19 cellular contexts compared by ENCODE assay signal in genomic region chr6:2667617-2668016, GRCh38.
"Had no signal": no experiment of that assay in that cellular context is flagged by ENCODE, and none has a peak within 500 bp of the region (broad histone marks: within the 10 kb centered on the region; RNA-seq: fewer than 3 reads in every experiment).

No MANE protein-coding gene starts in this region.

- DNase-seq: Karpas-422, KG1, MM.1S, NCI-H1092 treated with DMSO at 0.1 percent for 48 hours, NCI-H1436 treated with DMSO at 0.1 percent for 48 hours, NCI-H1694, NCI-H187 treated with DMSO at 0.1 percent for 48 hours, NCI-H2029 treated with DMSO at 0.1 percent for 48 hours, NCI-H2171 treated with DMSO at 0.1 percent for 48 hours, NCI-H345, NCI-H446 treated with DMSO at 0.1 percent for 48 hours, NCI-H510A treated with DMSO at 0.1 percent for 48 hours, NCI-H526, SHP77 had no signal

- FAIRE-seq: HTR-8/SVneo, RCC 7860 had no signal

- ATAC-seq: SK-N-SH treated with all-trans-retinoic acid at 6 μM for 48 hours had no signal

- H3K27ac ChIP-seq: HL-60, RWPE1 had no signal
